ENCODE assay signal across 11 cellular contexts in the genomic region with DNA sequence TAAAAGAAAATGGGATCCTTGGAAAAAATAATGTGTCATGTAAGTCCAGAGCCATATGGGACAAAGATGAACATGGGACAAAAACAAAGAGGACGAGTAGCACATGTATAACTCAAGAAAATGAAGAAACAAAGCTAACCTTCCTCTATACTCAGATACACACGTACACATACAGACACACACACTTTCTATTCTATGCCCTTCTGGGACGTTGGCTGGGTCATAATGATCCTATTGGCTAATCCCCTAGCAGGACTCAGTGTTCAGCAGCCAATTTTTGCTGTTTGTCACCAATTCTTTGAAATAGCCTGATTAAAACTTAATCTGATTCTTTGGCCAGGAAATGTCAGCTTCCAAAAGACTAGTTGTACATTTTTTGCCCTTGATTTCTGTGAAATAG.
"Had no signal": no experiment of that assay in that cellular context is flagged by ENCODE, and none has a peak within 500 bp of the region (broad histone marks: within the 10 kb centered on the region; RNA-seq: fewer than 3 reads in every experiment).

No MANE protein-coding gene starts in this region.

- DNase-seq: activated B cell treated with CpG ODN at 0.5 μM for 24 hours; activated CD4-positive, alpha-beta T cell treated with anti-CD3 and anti-CD28 coated beads, Interleukin-2, amount 10 ng/mL, durations not matched to agents 24 days and 14 days; activated naive CD4-positive, alpha-beta T cell treated with anti-CD3 and anti-CD28 coated beads for 36 hours; endodermal cell; heart right ventricle; kidney; left ventricle myocardium inferior; small intestine; trophoblast cell had no signal

- H3K27ac ChIP-seq: esophagus muscularis mucosa, heart right ventricle, left ventricle myocardium inferior had no signal

- H3K36me3 ChIP-seq: esophagus muscularis mucosa, heart right ventricle, left ventricle myocardium inferior had no signal

- H3K4me1 ChIP-seq: esophagus muscularis mucosa, heart right ventricle, left ventricle myocardium inferior had no signal

- H3K27me3 ChIP-seq: esophagus muscularis mucosa, heart right ventricle had no signal

- H3K4me3 ChIP-seq: esophagus muscularis mucosa, heart right ventricle, left ventricle myocardium inferior had no signal

- ATAC-seq: heart right ventricle; stimulated activated effector memory CD8-positive, alpha-beta T cell treated with anti-CD3 and anti-CD28 coated beads, Interleukin-12 subunit alpha, Interleukin-12 subunit beta, amount 100 ng/mL, for 72 hours had no signal
